10 cellular contexts compared by ENCODE assay signal in the genomic region with DNA sequence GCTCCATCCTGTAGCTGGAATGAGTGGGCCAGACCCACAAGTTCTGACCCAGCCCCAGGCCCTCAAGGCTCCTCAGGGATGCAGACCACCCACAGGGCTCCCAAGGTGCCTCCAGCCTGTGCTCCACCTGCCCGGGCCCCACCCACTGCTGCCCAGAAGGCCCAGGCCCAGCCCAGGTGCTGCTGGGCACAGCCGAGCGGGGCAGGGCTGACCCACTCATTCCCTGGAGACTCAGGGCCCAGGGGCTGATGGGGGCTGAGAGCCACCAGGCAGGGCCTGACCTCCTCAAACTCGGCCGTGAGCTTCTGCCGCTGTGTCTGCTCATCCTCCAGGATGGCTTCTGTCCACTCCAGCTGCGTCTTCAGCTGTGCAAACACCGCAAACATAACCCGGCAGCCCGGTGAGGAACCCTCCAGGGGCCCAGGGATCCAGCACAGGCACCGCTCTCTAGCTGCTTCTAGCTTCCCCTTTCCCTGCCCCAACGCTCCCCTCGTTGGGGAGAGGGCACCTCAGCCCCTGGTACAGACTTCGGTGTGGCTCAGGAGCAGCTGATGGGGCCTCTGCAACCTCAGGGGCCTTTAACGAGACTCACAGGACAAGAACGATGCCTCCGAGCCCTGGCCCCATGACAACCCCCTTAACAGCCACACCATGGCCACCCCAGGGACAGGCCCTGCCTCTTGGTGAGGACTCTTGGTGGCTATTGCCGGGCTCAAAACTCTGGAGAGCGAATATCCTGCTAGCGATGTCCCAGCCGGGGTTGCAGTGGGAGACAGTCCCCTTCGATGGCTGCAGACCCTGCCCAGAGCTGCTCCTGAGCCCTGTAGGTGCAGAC. TPM values are rescaled to one million over a fixed set of nuclear protein-coding genes. Genes with fewer than 3 reads are reported as not detected.
DNase-seq lines count a peak whose midpoint lies in the region; ATAC-seq, FAIRE-seq and TF ChIP-seq lines count a peak whose summit lies in the region.
"Had no signal": no experiment of that assay in that cellular context is flagged by ENCODE, and none has a peak within 500 bp of the region (broad histone marks: within the 10 kb centered on the region; RNA-seq: fewer than 3 reads in every experiment).

No MANE protein-coding gene starts in this region.

- peaks cover 57 to 69% of the 10 kb centered on the region in 2 experiments for H3K36me3 ChIP-seq in HepG2 (replicated peaks in 1 of 2; ENCODE audit: control insufficient read depth in 1 of 2, insufficient read depth in 2 of 2, low read length in 2 of 2)
- H3K36me3 ChIP-seq in right lobe of liver: peaks cover 0 to 63% (median 40%) of the 10 kb centered on the region in 4 donors
- peaks cover 0 to 5% of the 10 kb centered on the region in 2 donors for H3K36me3 ChIP-seq in aorta (ENCODE audit: control insufficient read depth in 1 of 2, insufficient read depth in 2 of 2, low read length in 1 of 2)

- TF ChIP-seq POLR2A in HepG2 (IDR thresholded peaks at IDR 0.05; ENCODE audit: insufficient read depth in 1 of 2, low read depth in 2 of 2, low read length in 2 of 2): peak in 1 of 2 experiments; percentile 31; a peak in 1 of 4 replicates
- no peak for TF ChIP-seq POLR2A in right lobe of liver (IDR thresholded peaks at IDR 0.05)

- no peak for FAIRE-seq in HepG2 (lab: Jason Lieb, UNC)

- H2AFZ ChIP-seq in HepG2 (ENCODE audit: low read length): no peak overlapping the region

- peaks cover 28% of the 10 kb centered on the region; the same call in 1 of the 2 replicates for H4K20me1 ChIP-seq in HepG2 (ENCODE audit: insufficient read depth, low read length)

- TF ChIP-seq EP300 in HepG2 (IDR thresholded peaks at IDR 0.05; ENCODE audit: low read depth in 2 of 2, low read length in 2 of 2) (no peak), HepG2 (CRISPR knock-in tag; IDR thresholded peaks at IDR 0.05; ENCODE audit: borderline replicate concordance) (no peak)

- no peak overlapping the region for H3K4me2 ChIP-seq in HepG2 (ENCODE audit: low read depth, low read length)

- in situ Hi-C loops in HepG2 (cut with HindIII; ENCODE audit: extremely low pct_ligation_motif_present, low pct_unique_long_range_greater_than_20kb): no loop called here

- H3K4me3 ChIP-seq in HepG2 (replicated peaks in 1 of 3; ENCODE audit: insufficient read depth in 1 of 3, low read depth in 2 of 3, low read length in 3 of 3): no peak overlapping the region
- no peak overlapping the region for H3K4me3 ChIP-seq in right lobe of liver
- no peak overlapping the region for H3K4me3 ChIP-seq in aorta (ENCODE audit: low read length in 2 of 2)

- H3K9me3 ChIP-seq in HepG2 (ENCODE audit: low read length) (no peaks in the 10 kb centered on the region), right lobe of liver (no peaks in the 10 kb centered on the region), aorta (ENCODE audit: control insufficient read depth, low read length) (no peaks in the 10 kb centered on the region)

- TF ChIP-seq RAD21 in HepG2 (CRISPR knock-in tag; IDR thresholded peaks at IDR 0.05): no peak

- no peak overlapping the region for H3K27ac Mint-ChIP-seq in activated CD4-positive, alpha-beta memory T cell treated with anti-CD3 and anti-CD28 coated beads, Interleukin-2, amount 10 ng/mL, durations not matched to agents 7 days and 5 days
- H3K27ac Mint-ChIP-seq in immature natural killer cell (peak overlapping the region in 3 of 6 donors; percentile 10 to 35 (median 28)), natural killer cell (no peak overlapping the region)

- no peak overlapping the region for H3K9ac ChIP-seq in HepG2 (ENCODE audit: insufficient read depth, low read depth, low read length)

- TF ChIP-seq CTCF in HepG2 (CRISPR knock-in tag; IDR thresholded peaks at IDR 0.05) (no peak), right lobe of liver (IDR thresholded peaks at IDR 0.05) (no peak), natural killer cell (IDR thresholded peaks at IDR 0.05) (no peak)

- no peaks in the 10 kb centered on the region for H3K27me3 ChIP-seq in HepG2 (ENCODE audit: control insufficient read depth in 1 of 2, insufficient read depth in 2 of 2, low read length in 2 of 2)
- H3K27me3 ChIP-seq in right lobe of liver: no peaks in the 10 kb centered on the region
- no peaks in the 10 kb centered on the region for H3K27me3 ChIP-seq in aorta (ENCODE audit: control insufficient read depth in 1 of 2, insufficient read depth in 2 of 2, low read length in 1 of 2)

- H3K27me3 Mint-ChIP-seq in activated CD4-positive, alpha-beta memory T cell treated with anti-CD3 and anti-CD28 coated beads, Interleukin-2, amount 10 ng/mL, durations not matched to agents 7 days and 5 days: no peaks in the 10 kb centered on the region
- H3K27me3 Mint-ChIP-seq in immature natural killer cell (ENCODE audit: low read depth in 3 of 3) (peaks cover 21 to 31% (median 23%) of the 10 kb centered on the region in 3 donors), natural killer cell (ENCODE audit: low read depth in 2 of 2) (no peaks in the 10 kb centered on the region)

- H3K36me3 Mint-ChIP-seq in activated CD4-positive, alpha-beta memory T cell treated with anti-CD3 and anti-CD28 coated beads, Interleukin-2, amount 10 ng/mL, durations not matched to agents 7 days and 5 days (ENCODE audit: low read depth): peaks cover 28% of the 10 kb centered on the region
- peaks cover 3 to 22% (median 8%) of the 10 kb centered on the region in 3 donors for H3K36me3 Mint-ChIP-seq in immature natural killer cell
- H3K36me3 Mint-ChIP-seq in natural killer cell: no peaks in the 10 kb centered on the region

- no peaks in the 10 kb centered on the region for H3K9me3 Mint-ChIP-seq in activated CD4-positive, alpha-beta memory T cell treated with anti-CD3 and anti-CD28 coated beads, Interleukin-2, amount 10 ng/mL, durations not matched to agents 7 days and 5 days
- no peaks in the 10 kb centered on the region for H3K9me3 Mint-ChIP-seq in immature natural killer cell
- H3K9me3 Mint-ChIP-seq in natural killer cell: no peaks in the 10 kb centered on the region

- H3K4me1 Mint-ChIP-seq in activated CD4-positive, alpha-beta memory T cell treated with anti-CD3 and anti-CD28 coated beads, Interleukin-2, amount 10 ng/mL, durations not matched to agents 7 days and 5 days: peaks cover 31% of the 10 kb centered on the region
- H3K4me1 Mint-ChIP-seq in immature natural killer cell (peaks cover 35 to 36% of the 10 kb centered on the region in 2 donors), natural killer cell (peaks cover 21 to 34% of the 10 kb centered on the region in 2 donors)

- ATAC-seq in HepG2 (no peak), right lobe of liver (no peak), aorta (ENCODE audit: low FRiP score) (no peak), HG03045 (IDR thresholded peaks at IDR 0.05; ENCODE audit: unreplicated experiment) (no peak), natural killer cell (no peak)

- POLR2A ChIA-PET in HepG2 (lab: Yijun Ruan, JAX): no interaction called here
- POLR2A ChIA-PET in activated CD4-positive, alpha-beta memory T cell treated with anti-CD3 and anti-CD28 coated beads, Interleukin-2, amount 10 ng/mL, durations not matched to agents 7 days and 5 days (lab: Charles Lee): no interaction called here

- intact Hi-C loops in HepG2 (cut with micrococcal nuclease; ENCODE audit: unreplicated experiment) (no loop called here), right lobe of liver (cut with DNase I) (loop anchor here (10.0 kb wide), 1 partner anchor 81 kb away; the partner anchor contains the start of gene BFSP1 (in 2 of the 2)), aorta (cut with DNase I) (loop anchor here (2.0 kb wide), 1 partner anchor 111 kb away; no protein-coding TSS in a partner anchor), natural killer cell (cut with micrococcal nuclease) (loop anchor here (5.0 kb wide), 1 partner anchor 814 kb away; no protein-coding TSS in a partner anchor)

- no peak overlapping the region for H3K27ac ChIP-seq in HepG2 (ENCODE audit: extremely low read length, insufficient read depth, low read length)
- no peak overlapping the region for H3K27ac ChIP-seq in right lobe of liver
- H3K27ac ChIP-seq in aorta (ENCODE audit: low read depth in 1 of 2, low read length in 2 of 2): peak overlapping the region in 1 of 2 donors; percentile 3

- no peak overlapping the region for H3K4me3 Mint-ChIP-seq in activated CD4-positive, alpha-beta memory T cell treated with anti-CD3 and anti-CD28 coated beads, Interleukin-2, amount 10 ng/mL, durations not matched to agents 7 days and 5 days
- H3K4me3 Mint-ChIP-seq in immature natural killer cell: no peak overlapping the region
- H3K4me3 Mint-ChIP-seq in natural killer cell: no peak overlapping the region

- BruUV-seq in HepG2 (replicated peaks; lab: Mats Ljungman, UMichigan): no TSS peak

- H3K4me1 ChIP-seq in HepG2 (ENCODE audit: insufficient read depth, low read length): peaks cover 22% of the 10 kb centered on the region
- H3K4me1 ChIP-seq in right lobe of liver: no peaks in the 10 kb centered on the region
- H3K4me1 ChIP-seq in aorta (ENCODE audit: control insufficient read depth in 1 of 2, insufficient read depth in 2 of 2, low read length in 2 of 2): no peaks in the 10 kb centered on the region

- no peak for DNase-seq in HepG2 (ENCODE audit: low spot score)
- DNase-seq in right lobe of liver: no peak
- peak; percentile 15 for DNase-seq in activated CD4-positive, alpha-beta memory T cell treated with anti-CD3 and anti-CD28 coated beads, Interleukin-2, amount 10 ng/mL, durations not matched to agents 7 days and 5 days
- peak; percentile 13 for DNase-seq in mucosa of gallbladder (ENCODE audit: low spot score)
- peak; percentile 49 to 74 for DNase-seq in aorta
- DNase-seq in immature natural killer cell: no peak
- DNase-seq in natural killer cell: no peak
- DNase-seq: left colon, NCI-H2227 treated with DMSO at 0.1 percent for 48 hours had no signal

- CTCF ChIA-PET in HepG2 (lab: Yijun Ruan, JAX; ENCODE audit: low intra/inter-chr PET ratio, low total read pairs): no interaction called here
- CTCF ChIA-PET in activated CD4-positive, alpha-beta memory T cell treated with anti-CD3 and anti-CD28 coated beads, Interleukin-2, amount 10 ng/mL, durations not matched to agents 7 days and 5 days (lab: Charles Lee): interaction anchor here (0.7 to 5.3 kb wide), 4 partner anchors 67 to 111 kb away, joined by 3 to 33 read pairs (median 7); partner anchors contain the start of gene BFSP1

- no peaks in the 10 kb centered on the region for H3K79me2 ChIP-seq in HepG2 (ENCODE audit: insufficient read depth, low read length)

- WGBS in HepG2 (ENCODE audit: low lambda C conversion rate): 83% methylated on average over 22 of the region's 22 CpGs
- WGBS in right lobe of liver (ENCODE audit: insufficient coverage, low coverage, low lambda C conversion rate, missing lambda C conversion rate): 33% methylated on average over 1 of the region's 22 CpGs
- WGBS in aorta, 2 donors: 65 to 68% methylated on average over 22 of the region's 22 CpGs

RNA-seq across cellular contexts. Expression of gene DSTN, which starts 46.0 kb away (rescaled TPM):
- total RNA-seq in HepG2 (2016; rRNA removed; fragmentation: Illumina TruSeq; extraction: Trizol): 106 and 164 TPM in 2 replicates
- total RNA-seq in HepG2 (2016; cell fraction: cytosol; rRNA removed; fragmentation: Illumina TruSeq; extraction: Trizol; ENCODE audit: low read depth): 28.2 and 36.3 TPM in 2 replicates
- 120 and 172 TPM in 2 replicates for total RNA-seq in HepG2 (2016; cell fraction: insoluble cytoplasmic fraction; rRNA removed; fragmentation: Illumina TruSeq; extraction: Trizol)
- 94.4 and 96.0 TPM in 2 replicates for total RNA-seq in HepG2 (2016; cell fraction: membrane; rRNA removed; fragmentation: Illumina TruSeq; extraction: Trizol)
- 46.1 and 50.0 TPM in 2 replicates for total RNA-seq in HepG2 (2016; cell fraction: nucleus; rRNA removed; fragmentation: Illumina TruSeq; extraction: Trizol)
- 21.8 and 27.6 TPM in 2 replicates for polyA plus RNA-seq in HepG2 (2011; rRNA removed)
- polyA plus RNA-seq in HepG2 (2011; cell fraction: cytosol; rRNA removed): 11.0 and 20.0 TPM in 2 replicates
- 8.1 and 11.6 TPM in 2 replicates for polyA plus RNA-seq in HepG2 (2011; cell fraction: nucleus; rRNA removed)
- polyA plus RNA-seq in HepG2 (2012): 74.6 and 95.1 TPM in 2 replicates
- polyA plus RNA-seq in HepG2 (2016; cell fraction: cytosol; fragmentation: Illumina TruSeq; extraction: Trizol; ENCODE audit: low read depth): 77.0 and 95.4 TPM in 2 replicates
- polyA plus RNA-seq in HepG2 (2016; cell fraction: insoluble cytoplasmic fraction; fragmentation: Illumina TruSeq; extraction: Trizol; ENCODE audit: low read depth): 263 and 281 TPM in 2 replicates
- 120 and 139 TPM in 2 replicates for polyA plus RNA-seq in HepG2 (2016; cell fraction: membrane; fragmentation: Illumina TruSeq; extraction: Trizol; ENCODE audit: low read depth)
- polyA plus RNA-seq in HepG2 (2016; cell fraction: nucleus; fragmentation: Illumina TruSeq; extraction: Trizol; ENCODE audit: insufficient read depth, low read depth): 108 and 109 TPM in 2 replicates
- polyA minus RNA-seq in HepG2 (2011; rRNA and poly(A)+ RNA removed; ENCODE audit: low replicate concordance): 1.3 and 4.9 TPM in 2 replicates
- polyA minus RNA-seq in HepG2 (2011; cell fraction: cytosol; rRNA and poly(A)+ RNA removed): 15.3 and 15.9 TPM in 2 replicates
- polyA minus RNA-seq in HepG2 (2011; cell fraction: nucleus; rRNA and poly(A)+ RNA removed): 5.8 and 7.6 TPM in 2 replicates
- total RNA-seq in right lobe of liver: 10 to 100 TPM; 65.8 to 94.4 (median 86.9) TPM
- total RNA-seq in activated CD4-positive, alpha-beta memory T cell treated with anti-CD3 and anti-CD28 coated beads, Interleukin-2, amount 10 ng/mL, durations not matched to agents 7 days and 5 days: 100 to 1,000 TPM; 104 to 109 TPM
- 738 TPM for total RNA-seq in mucosa of gallbladder
- 1,000 to 10,000 TPM; 1,041 to 1,932 TPM for total RNA-seq in aorta
- polyA plus RNA-seq in aorta: 1,000 to 10,000 TPM; 2,289 to 5,298 TPM
- polyA plus RNA-seq in immature natural killer cell: 100 to 1,000 TPM; 157 to 226 (median 225) TPM
- total RNA-seq in natural killer cell: 10 to 100 TPM; 47.5 to 73.5 (median 70.0) TPM

Comparison
In these comparisons a context has a peak if more than half of its experiments do, and no peak if none do; other contexts are left out.
1. DNase-seq: peak in activated CD4-positive, alpha-beta memory T cell treated with anti-CD3 and anti-CD28 coated beads, Interleukin-2, amount 10 ng/mL, durations not matched to agents 7 days and 5 days (single experiment), mucosa of gallbladder (single experiment) and aorta (2 of 2); none in HepG2 (single experiment), right lobe of liver (0 of 3), immature natural killer cell (0 of 3) and natural killer cell (single experiment).